In the genomic region with DNA sequence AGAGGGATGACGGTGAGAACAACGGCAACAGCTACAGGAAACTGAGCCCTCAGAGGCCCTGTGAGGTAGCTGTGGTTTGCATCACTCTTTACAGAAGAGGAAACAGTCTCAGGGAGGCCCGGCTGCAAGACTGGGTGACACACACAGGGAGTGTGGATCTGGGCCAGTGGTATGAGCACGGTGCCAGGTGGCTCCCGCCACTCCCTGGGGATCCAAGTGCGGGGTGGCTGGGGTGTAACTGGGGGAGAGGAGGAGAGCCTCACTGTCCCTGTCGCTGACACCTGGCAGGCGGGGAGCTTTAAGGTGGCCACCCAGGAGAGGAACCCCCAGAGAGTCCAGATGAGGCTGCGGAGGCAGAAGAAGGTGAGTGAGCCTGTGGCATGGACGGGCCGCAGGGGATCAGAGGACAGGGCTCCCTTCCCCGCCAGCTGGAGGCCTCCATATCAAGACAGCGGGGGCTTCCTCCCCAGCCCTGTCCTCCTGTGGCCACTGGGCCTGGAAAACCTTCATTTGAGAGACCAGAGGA, we compare ENCODE assay signal across 8 cellular contexts.
DNase-seq lines count a peak whose midpoint lies in the region; ATAC-seq and TF ChIP-seq lines count a peak whose summit lies in the region.

No MANE protein-coding gene starts in this region.

- DNase-seq in activated CD4-positive, alpha-beta T cell treated with anti-CD3 and anti-CD28 coated beads for 48 hours = peak; percentile 86
- peak; percentile 53 to 67 (median 54) for DNase-seq in effector memory CD4-positive, alpha-beta T cell
- DNase-seq in stimulated activated CD8-positive, alpha-beta memory T cell treated with anti-CD3 and anti-CD28 coated beads, Interleukin-12 subunit alpha, Interleukin-12 subunit beta, amount 100 ng/mL, for 24 hours (ENCODE audit: extremely low read depth) = peak; percentile 38
- DNase-seq in EL (no peak), NCI-H446 treated with DMSO at 0.1 percent for 48 hours (lab: John Stamatoyannopoulos, UW) (no peak), coronary artery (ENCODE audit: low spot score) (no peak)

- no peaks in the 10 kb centered on the region for H3K9me3 ChIP-seq in effector memory CD4-positive, alpha-beta T cell (ENCODE audit: control insufficient read depth, low read length)

- H3K36me3 ChIP-seq in effector memory CD4-positive, alpha-beta T cell (ENCODE audit: control insufficient read depth, insufficient read depth, low read length) = peaks cover 31% of the 10 kb centered on the region

- peaks cover 37% of the 10 kb centered on the region for H3K4me1 ChIP-seq in effector memory CD4-positive, alpha-beta T cell (ENCODE audit: control insufficient read depth, insufficient read depth, low read length, poor library complexity, severe bottlenecking)

- no peaks in the 10 kb centered on the region for H3K27me3 ChIP-seq in effector memory CD4-positive, alpha-beta T cell (replicated peaks; ENCODE audit: control insufficient read depth, insufficient read depth, low read length, poor library complexity, severe bottlenecking)

- peak overlapping the region; percentile 88 for H3K27ac ChIP-seq in effector memory CD4-positive, alpha-beta T cell (ENCODE audit: insufficient read depth, low read length, poor library complexity, severe bottlenecking)
- H3K27ac ChIP-seq in coronary artery = peak overlapping the region in 1 of 2 donors; percentile 22

- TF ChIP-seq CTCF in coronary artery (IDR thresholded peaks at IDR 0.05) = no peak

- peak; percentile 91 for ATAC-seq in HG03095 (IDR thresholded peaks at IDR 0.05; ENCODE audit: unreplicated experiment)

- TF ChIP-seq POLR2A in GM18526 (IDR thresholded peaks at IDR 0.05; ENCODE audit: extremely low read depth, insufficient read length) = peak; percentile 10

- H3K4me3 ChIP-seq in effector memory CD4-positive, alpha-beta T cell (ENCODE audit: insufficient read depth, low read depth, low read length, poor library complexity, severe bottlenecking) = peak overlapping the region; percentile 57
- no peak overlapping the region for H3K4me3 ChIP-seq in coronary artery

Comparison
In these comparisons a context has a peak if more than half of its experiments do, and no peak if none do; other contexts are left out.
1. DNase-seq: peak in activated CD4-positive, alpha-beta T cell treated with anti-CD3 and anti-CD28 coated beads for 48 hours (single experiment), effector memory CD4-positive, alpha-beta T cell (3 of 3) and stimulated activated CD8-positive, alpha-beta memory T cell treated with anti-CD3 and anti-CD28 coated beads, Interleukin-12 subunit alpha, Interleukin-12 subunit beta, amount 100 ng/mL, for 24 hours (single experiment); none in EL (single experiment), NCI-H446 treated with DMSO at 0.1 percent for 48 hours (single experiment) and coronary artery (single experiment).